Comparison of ENCODE assay signal across 1 cellular context in genomic region chr17:48564200-48565023, GRCh38.
TF ChIP-seq lines count a peak whose summit lies in the region.

No MANE protein-coding gene starts in this region.

TF ChIP-seq in K562, 482 proteins besides CTCF, POLR2A, EP300 and RAD21:
- TF ChIP-seq ZBTB33 (CRISPR knock-in tag; IDR thresholded peaks at IDR 0.05) = 0 out of 2 replicates have a peak, but pooled peaks have one; percentile 7
- TF ChIP-seq DACH1 (IDR thresholded peaks at IDR 0.05; ENCODE audit: partially characterized antibody) = no peak
- TF ChIP-seq ZBTB34 (CRISPR knock-in tag; IDR thresholded peaks at IDR 0.05) = no peak
- TF ChIP-seq ZBTB2 (IDR thresholded peaks at IDR 0.05) = no peak
